Comparison of ENCODE assay signal across 1 cellular context in genomic region chr11:45100338-45100737, GRCh38.
TF ChIP-seq lines count a peak whose summit lies in the region.

No MANE protein-coding gene starts in this region.

TF ChIP-seq in H1, 55 proteins besides CTCF, POLR2A, EP300 and RAD21:
- TF ChIP-seq SP1 (IDR thresholded peaks at IDR 0.05; ENCODE audit: low read depth, low read length) = peak; percentile 63; the same call in 1 of the 2 replicates
- no peak for TF ChIP-seq E2F6 (IDR thresholded peaks at IDR 0.05)
